In genomic region chr4:2934813-2935761, GRCh38 we compare ENCODE assay signal across 8 cellular contexts. TPM values are rescaled to one million over a fixed set of nuclear protein-coding genes. Genes with fewer than 3 reads are reported as not detected.
DNase-seq lines count a peak whose midpoint lies in the region.

No MANE protein-coding gene starts in this region.

- H3K27me3 Mint-ChIP-seq in activated naive CD4-positive, alpha-beta T cell treated with anti-CD3 and anti-CD28 coated beads for 36 hours (ENCODE audit: low read depth), result no peaks in the 10 kb centered on the region

- H3K9ac ChIP-seq in subcutaneous abdominal adipose tissue (ENCODE audit: low read length in 5 of 5), result peak overlapping the region in 4 of 5 donors; percentile 81 to 95 (median 88)

- peaks cover 29% of the 10 kb centered on the region for H3K36me3 Mint-ChIP-seq in activated naive CD4-positive, alpha-beta T cell treated with anti-CD3 and anti-CD28 coated beads for 36 hours (ENCODE audit: low read depth)

- peak; percentile 90 for DNase-seq in EH (ENCODE audit: low read depth)
- DNase-seq in HAP-1 (ENCODE audit: low spot score in 2 of 2), result peak; percentile 62 to 97
- peak; percentile 95 for DNase-seq in NAMALWA (ENCODE audit: low spot score)
- peak; percentile 86 for DNase-seq in SK-MEL-5 (ENCODE audit: low read depth, low spot score)
- DNase-seq in activated naive CD4-positive, alpha-beta T cell treated with anti-CD3 and anti-CD28 coated beads for 36 hours, result peak; percentile 97
- peak; percentile 92 for DNase-seq in germinal center (ENCODE audit: low spot score)
- peak; percentile 43 for DNase-seq in non-pigmented ciliary epithelial cell (ENCODE audit: low read depth)

- no peaks in the 10 kb centered on the region for H3K9me3 Mint-ChIP-seq in activated naive CD4-positive, alpha-beta T cell treated with anti-CD3 and anti-CD28 coated beads for 36 hours

- H3K27ac ChIP-seq in subcutaneous abdominal adipose tissue (ENCODE audit: low read depth, low read length), result peak overlapping the region; percentile 70

- peaks cover 73% of the 10 kb centered on the region for H3K36me3 ChIP-seq in HAP-1 (replicated peaks)
- H3K36me3 ChIP-seq in subcutaneous abdominal adipose tissue (ENCODE audit: control insufficient read depth in 5 of 5, insufficient read depth in 5 of 5, low read length in 5 of 5), result peaks cover 0 to 49% (median 37%) of the 10 kb centered on the region in 5 donors

- peak overlapping the region; percentile 96 for H3K27ac Mint-ChIP-seq in activated naive CD4-positive, alpha-beta T cell treated with anti-CD3 and anti-CD28 coated beads for 36 hours

- H3K4me1 Mint-ChIP-seq in activated naive CD4-positive, alpha-beta T cell treated with anti-CD3 and anti-CD28 coated beads for 36 hours (ENCODE audit: low read depth), result peaks cover 57% of the 10 kb centered on the region

- H3K4me3 Mint-ChIP-seq in activated naive CD4-positive, alpha-beta T cell treated with anti-CD3 and anti-CD28 coated beads for 36 hours, result peak overlapping the region; percentile 89

- H3K9me3 ChIP-seq in HAP-1 (no peaks in the 10 kb centered on the region), subcutaneous abdominal adipose tissue (ENCODE audit: control insufficient read depth in 5 of 5, low read length in 5 of 5) (no peaks in the 10 kb centered on the region)

- in situ Hi-C loops in HAP-1 (cut with MboI; ENCODE audit: low sequenced_read_pairs) (loop anchor here (10.0 kb wide), 1 partner anchor 170 kb away; no protein-coding TSS in a partner anchor), SK-MEL-5 (cut with HindIII; ENCODE audit: low pct_unique_long_range_greater_than_20kb, low sequenced_read_pairs) (no loop called here)

- intact Hi-C loops in activated naive CD4-positive, alpha-beta T cell treated with anti-CD3 and anti-CD28 coated beads for 36 hours (cut with micrococcal nuclease), result loop anchor here (1.0 to 10.0 kb wide), 4 partner anchors 91 to 520 kb away; partner anchors contain the start of genes CFAP99, FAM193A, RNF4 and ZFYVE28

- peaks cover 21% of the 10 kb centered on the region for H3K4me1 ChIP-seq in HAP-1
- H3K4me1 ChIP-seq in subcutaneous abdominal adipose tissue (ENCODE audit: control insufficient read depth in 5 of 5, insufficient read depth in 5 of 5, low read length in 5 of 5), result peaks cover 3 to 56% (median 47%) of the 10 kb centered on the region in 5 donors

- H3K27me3 ChIP-seq in HAP-1 (ENCODE audit: low read depth) (no peaks in the 10 kb centered on the region), subcutaneous abdominal adipose tissue (ENCODE audit: control insufficient read depth in 5 of 5, insufficient read depth in 4 of 5, low read length in 5 of 5) (no peaks in the 10 kb centered on the region)

- CTCF ChIA-PET in activated naive CD4-positive, alpha-beta T cell treated with anti-CD3 and anti-CD28 coated beads for 36 hours (lab: Charles Lee), result interaction anchor here (0.6 to 4.9 kb wide), 12 partner anchors 10 to 681 kb away, joined by 3 to 53 read pairs (median 3); no protein-coding TSS in a partner anchor

- H3K4me3 ChIP-seq in HAP-1 (peak overlapping the region; percentile 81), subcutaneous abdominal adipose tissue (ENCODE audit: low read depth in 1 of 5, low read length in 5 of 5) (peak overlapping the region; percentile 72 to 92 (median 86))

RNA-seq across cellular contexts. Expression of gene NOP14, which starts 28.1 kb away (rescaled TPM):
- total RNA-seq in SK-MEL-5 (2014; rRNA removed; shearing (Covaris generic)), result 22.5 and 26.1 TPM in 2 replicates
- polyA plus RNA-seq in SK-MEL-5 (2015; cell fraction: cytosol; rRNA removed), result 27.5 and 36.9 TPM in 2 replicates
- 23.7 and 24.4 TPM in 2 replicates for polyA plus RNA-seq in SK-MEL-5 (2015; cell fraction: nucleus; rRNA removed)
- total RNA-seq in activated naive CD4-positive, alpha-beta T cell treated with anti-CD3 and anti-CD28 coated beads for 36 hours, result 10 to 100 TPM; 48.3 to 55.1 TPM

RNA-seq across cellular contexts. Expression of gene GRK4, which starts 28.3 kb away (rescaled TPM):
- total RNA-seq in SK-MEL-5 (2014; rRNA removed; shearing (Covaris generic)), result 2.2 and 3.2 TPM in 2 replicates
- polyA plus RNA-seq in SK-MEL-5 (2015; cell fraction: cytosol; rRNA removed), result 3.7 and 4.0 TPM in 2 replicates
- 1.4 and 3.8 TPM in 2 replicates for polyA plus RNA-seq in SK-MEL-5 (2015; cell fraction: nucleus; rRNA removed)
- 1 to 10 TPM; 1.3 to 2.1 TPM for total RNA-seq in activated naive CD4-positive, alpha-beta T cell treated with anti-CD3 and anti-CD28 coated beads for 36 hours

Comparison
In these comparisons a context has a peak if more than half of its experiments do, and no peak if none do; other contexts are left out.
1. Peak in every context shown above with its lines: DNase-seq, H3K4me3 ChIP-seq and H3K27ac ChIP-seq.
2. DNase-seq: peak in every context shown above with its lines; median percentile 97 in activated naive CD4-positive, alpha-beta T cell treated with anti-CD3 and anti-CD28 coated beads for 36 hours; 95 in NAMALWA; 92 in germinal center; 90 in EH; 86 in SK-MEL-5; 80 in HAP-1; 43 in non-pigmented ciliary epithelial cell.